In the genomic region with DNA sequence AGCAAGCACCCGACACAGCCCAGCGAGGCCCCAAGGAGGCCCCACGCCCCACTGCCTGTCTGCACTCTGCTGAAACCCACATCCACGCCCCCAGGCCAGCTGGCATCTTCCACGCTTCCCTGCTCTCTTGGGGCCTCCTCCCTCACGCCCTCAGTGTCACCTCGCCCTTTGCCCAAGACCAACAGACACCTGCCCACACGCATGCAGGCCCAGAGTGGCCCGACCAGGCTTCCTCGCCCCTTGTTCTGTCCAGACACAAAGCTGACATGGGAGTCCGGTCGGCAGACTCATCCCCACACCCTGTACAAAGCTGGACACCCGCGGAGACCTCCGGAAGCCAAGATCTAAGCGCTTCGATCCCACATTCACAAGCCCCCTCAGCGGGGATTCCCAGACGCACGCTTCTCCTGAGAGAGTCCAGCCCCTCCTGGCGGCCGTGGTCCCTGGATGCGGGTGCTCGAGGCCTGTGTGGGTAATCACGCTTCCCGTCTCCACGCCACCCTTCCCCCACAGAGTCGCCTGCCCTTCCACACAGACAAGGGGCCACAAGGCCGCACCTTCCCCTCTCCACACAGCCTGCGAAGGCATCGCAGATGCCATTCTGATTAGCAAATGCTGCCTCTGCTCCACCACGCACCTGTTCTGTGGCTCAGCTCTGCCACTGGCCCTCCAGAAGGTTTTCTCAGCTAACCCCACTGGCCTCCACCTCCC, we compare ENCODE assay signal across 10 cellular contexts.
DNase-seq lines count a peak whose midpoint lies in the region; ATAC-seq lines count a peak whose summit lies in the region.
"Had no signal": no experiment of that assay in that cellular context is flagged by ENCODE, and none has a peak within 500 bp of the region (broad histone marks: within the 10 kb centered on the region; RNA-seq: fewer than 3 reads in every experiment).

No MANE protein-coding gene starts in this region.

- peak; percentile 51 for ATAC-seq in GM19351 (IDR thresholded peaks at IDR 0.05; ENCODE audit: unreplicated experiment)
- ATAC-seq in HG03159 (IDR thresholded peaks at IDR 0.05; ENCODE audit: unreplicated experiment): peak; percentile 68
- ATAC-seq: activated naive CD4-positive, alpha-beta T cell treated with anti-CD3 and anti-CD28 coated beads, Interleukin-2, amount 50 U/mL, for 72 hours had no signal

- in situ Hi-C loops in ACHN (cut with HindIII; ENCODE audit: low pct_ligation_motif_present, low pct_unique_long_range_greater_than_20kb, low sequenced_read_pairs): no loop called here

- peak; percentile 15 for DNase-seq in ACHN
- DNase-seq in germinal center (ENCODE audit: low spot score): peak; percentile 82
- no peak for DNase-seq in cortex of kidney (lab: John Stamatoyannopoulos, UW)
- no peak for DNase-seq in nucleus accumbens (lab: John Stamatoyannopoulos, UW)
- no peak for DNase-seq in stimulated activated CD4-positive, alpha-beta T cell treated with anti-CD3 and anti-CD28 coated beads, Interleukin-4, amount 100 ng/mL, for 1 hour
- no peak for DNase-seq in hippocampal formation (lab: John Stamatoyannopoulos, UW)
- DNase-seq: NCI-H1417 had no signal

Comparison
In these comparisons a context has a peak if more than half of its experiments do, and no peak if none do; other contexts are left out.
1. DNase-seq: peak in ACHN (single experiment) and germinal center (single experiment); none in cortex of kidney (single experiment), nucleus accumbens (0 of 56), stimulated activated CD4-positive, alpha-beta T cell treated with anti-CD3 and anti-CD28 coated beads, Interleukin-4, amount 100 ng/mL, for 1 hour (single experiment) and hippocampal formation (0 of 2).